Comparison of ENCODE assay signal across 8 cellular contexts in genomic region chr11:208177-208916, GRCh38. TPM values are rescaled to one million over a fixed set of nuclear protein-coding genes. Genes with fewer than 3 reads are reported as not detected.
A peak's percentile ranks its signal among the peaks of the same experiment; 100 is the strongest.
DNase-seq lines count a peak whose midpoint lies in the region; ATAC-seq and TF ChIP-seq lines count a peak whose summit lies in the region.

No MANE protein-coding gene starts in this region.

- ATAC-seq in HG02571 (IDR thresholded peaks at IDR 0.05; ENCODE audit: unreplicated experiment) = peak; percentile 40
- ATAC-seq in HG03139 (IDR thresholded peaks at IDR 0.05; ENCODE audit: unreplicated experiment) = no peak

- intact Hi-C loops in spleen (cut with DNase I; ENCODE audit: low total_unique reads) = no loop called here

- H3K9me3 ChIP-seq in spleen = no peaks in the 10 kb centered on the region

- no peaks in the 10 kb centered on the region for H3K27me3 ChIP-seq in spleen (replicated peaks in 1 of 7)

- H3K27ac ChIP-seq in spleen = peak overlapping the region; percentile 98 to 100 (median 99)

- H3K36me3 ChIP-seq in spleen = peaks cover 0 to 68% (median 58%) of the 10 kb centered on the region in 6 donors

- TF ChIP-seq POLR2A in spleen (IDR thresholded peaks at IDR 0.05) = peak in 2 of 3 donors; percentile 31 to 88

- peak overlapping the region; percentile 97 to 98 for H3K4me3 ChIP-seq in cardiac fibroblast (replicated peaks in 1 of 2; ENCODE audit: low read depth in 2 of 2, low read length in 2 of 2)
- H3K4me3 ChIP-seq in spleen = peak overlapping the region; percentile 67 to 96 (median 87)

- peak; percentile 79 for DNase-seq in EL
- DNase-seq in NCI-H2107 treated with DMSO at 0.1 percent for 48 hours (lab: John Stamatoyannopoulos, UW; ENCODE audit: unreplicated experiment) = peak; percentile 3
- peak; percentile 62 to 72 (median 66) for DNase-seq in activated CD4-positive, CD25-positive, alpha-beta regulatory T cell (lab: John Stamatoyannopoulos, UW)
- DNase-seq in cardiac fibroblast (ENCODE audit: low read depth in 2 of 2) = peak; percentile 73 to 80
- DNase-seq in inferior parietal cortex (ENCODE audit: extremely low spot score) = peak; percentile 81
- DNase-seq in spleen = peak; percentile 97

- WGBS in spleen, 5 donors = 0% methylated on average over 30 to 57 of the region's 57 CpGs

- H3K4me1 ChIP-seq in spleen = peaks cover 27 to 67% (median 53%) of the 10 kb centered on the region in 6 donors

- no peak for TF ChIP-seq CTCF in cardiac fibroblast (IDR thresholded peaks at IDR 0.05; ENCODE audit: low read depth, low read length)
- TF ChIP-seq CTCF in spleen (IDR thresholded peaks at IDR 0.05 in 8 of 11, conservative IDR thresholded peaks at IDR 0.05 in 3 of 11) = peak in 3 of 11 experiments; percentile 11 to 45 (median 21)

RNA-seq across cellular contexts. Expression of gene RIC8A, which starts 0.8 kb away (rescaled TPM):
- 100 to 1,000 TPM in 3 of 7 donors, 10 to 100 TPM in 4; 66.7 to 141 (median 88.3) TPM for total RNA-seq in spleen
- 10 to 100 TPM; 38.6 to 59.2 (median 44.7) TPM for polyA plus RNA-seq in spleen

RNA-seq across cellular contexts. Expression of gene BET1L, which starts 1.1 kb away (rescaled TPM):
- total RNA-seq in spleen = 10 to 100 TPM; 40.6 to 63.5 (median 51.4) TPM
- polyA plus RNA-seq in spleen = 10 to 100 TPM; 16.2 to 29.9 (median 20.2) TPM

RNA-seq across cellular contexts. Expression of gene SCGB1C1, which starts 15.5 kb away (rescaled TPM):
- not detected for total RNA-seq in spleen
- polyA plus RNA-seq in spleen = not detected

RNA-seq across cellular contexts. Expression of gene SIRT3, which starts 27.8 kb away (rescaled TPM):
- total RNA-seq in spleen = 10 to 100 TPM; 11.9 to 28.8 (median 16.6) TPM
- 10 to 100 TPM; 17.8 to 24.0 (median 22.0) TPM for polyA plus RNA-seq in spleen

RNA-seq across cellular contexts. Expression of gene PSMD13, which starts 28.4 kb away (rescaled TPM):
- 100 to 1,000 TPM in 5 of 7 donors, 10 to 100 TPM in 2; 93.6 to 126 (median 101) TPM for total RNA-seq in spleen
- 100 to 1,000 TPM; 165 to 229 (median 200) TPM for polyA plus RNA-seq in spleen

Comparison
In these comparisons a context has a peak if more than half of its experiments do, and no peak if none do; other contexts are left out.
1. DNase-seq: peak in every context shown above with its lines; median percentile 97 in spleen; 81 in inferior parietal cortex; 79 in EL; 76 in cardiac fibroblast; 66 in activated CD4-positive, CD25-positive, alpha-beta regulatory T cell; 3 in NCI-H2107 treated with DMSO at 0.1 percent for 48 hours.